Comparison of ENCODE assay signal across 8 cellular contexts in genomic region chr15:38252481-38253311, GRCh38. TPM values are rescaled to one million over a fixed set of nuclear protein-coding genes. Genes with fewer than 3 reads are reported as not detected.
DNase-seq lines count a peak whose midpoint lies in the region; ATAC-seq lines count a peak whose summit lies in the region.

TSS of gene SPRED1 (plus strand) at chr15:38252836. CDS start at chr15:38253186, 350 bp downstream.

- peaks cover 53% of the 10 kb centered on the region for H3K79me2 ChIP-seq in ACC112 (ENCODE audit: control insufficient read depth, insufficient read depth, low read length, unreplicated experiment)

- peak; percentile 61 to 66 for DNase-seq in SJCRH30
- peak; percentile 46 for DNase-seq in astrocyte of the hippocampus (ENCODE audit: low read depth, low spot score)
- DNase-seq in hypothalamus (lab: John Stamatoyannopoulos, UW), result peak in 47 of 51 donors; percentile 28 to 89 (median 69)
- DNase-seq in putamen (ENCODE audit: low spot score), result peak; percentile 73
- no peak for DNase-seq in SW 1271 (lab: John Stamatoyannopoulos, UW)

- peak; percentile 37 for ATAC-seq in GM18511 (IDR thresholded peaks at IDR 0.05; ENCODE audit: unreplicated experiment)
- peak; percentile 26 for ATAC-seq in HG03095 (IDR thresholded peaks at IDR 0.05; ENCODE audit: unreplicated experiment)

- H3K9me3 ChIP-seq in SJCRH30 (replicated peaks), result no peaks in the 10 kb centered on the region

- no peaks in the 10 kb centered on the region for H3K36me3 ChIP-seq in ACC112 (ENCODE audit: insufficient read depth, low read length)
- H3K36me3 ChIP-seq in SJCRH30, result no peaks in the 10 kb centered on the region

- H3K4me3 ChIP-seq in ACC112 (ENCODE audit: low read depth, low read length) (peak within 1 kb of the TSS; percentile 92), SJCRH30 (peak within 1 kb of the TSS; percentile 89)

- H3K27ac ChIP-seq in ACC112 (ENCODE audit: low read depth, low read length), result peak within 1 kb of the TSS; percentile 93
- H3K27ac ChIP-seq in SJCRH30, result peak within 1 kb of the TSS; percentile 96

- H2AFZ ChIP-seq in ACC112 (ENCODE audit: low read length, unreplicated experiment), result peak within 1 kb of the TSS; percentile 80

- H3K27me3 ChIP-seq in ACC112 (ENCODE audit: insufficient read depth, low read length) (no peaks in the 10 kb centered on the region), SJCRH30 (no peaks in the 10 kb centered on the region)

- peaks cover 22% of the 10 kb centered on the region for H3K4me1 ChIP-seq in ACC112 (ENCODE audit: control insufficient read depth, insufficient read depth, low read length, unreplicated experiment)
- H3K4me1 ChIP-seq in SJCRH30, result peaks cover 22% of the 10 kb centered on the region

RNA-seq across cellular contexts. Expression of gene SPRED1, which starts in this region (rescaled TPM):
- 31.9 and 35.1 TPM in 2 replicates for total RNA-seq in SJCRH30 (2014; rRNA removed; shearing (Covaris generic))

Comparison
In these comparisons a context has a peak if more than half of its experiments do, and no peak if none do; other contexts are left out.
1. DNase-seq: peak in SJCRH30 (2 of 2), astrocyte of the hippocampus (single experiment), hypothalamus (47 of 51) and putamen (single experiment); none in SW 1271 (0 of 2).